9 cellular contexts compared by ENCODE assay signal in genomic region chr7:42856605-42856987, GRCh38. TPM values are rescaled to one million over a fixed set of nuclear protein-coding genes. Genes with fewer than 3 reads are reported as not detected.
A peak's percentile ranks its signal among the peaks of the same experiment; 100 is the strongest.
DNase-seq lines count a peak whose midpoint lies in the region; ATAC-seq and TF ChIP-seq lines count a peak whose summit lies in the region.
"Had no signal": no experiment of that assay in that cellular context is flagged by ENCODE, and none has a peak within 500 bp of the region (broad histone marks: within the 10 kb centered on the region; RNA-seq: fewer than 3 reads in every experiment).

No MANE protein-coding gene starts in this region.

- no peak overlapping the region for H3K9ac ChIP-seq in neural progenitor cell

- no peak overlapping the region for H3K27ac ChIP-seq in neural progenitor cell

- peak overlapping the region; percentile 20 for H2AFZ ChIP-seq in neural progenitor cell (replicated peaks)

- H3K36me3 Mint-ChIP-seq in HFFc6 (ENCODE audit: low read depth) (no peaks in the 10 kb centered on the region; the same call in 1 of the 2 replicates), neural progenitor cell (no peaks in the 10 kb centered on the region)
- H3K36me3 Mint-ChIP-seq in central memory CD8-positive, alpha-beta T cell (ENCODE audit: insufficient read depth) = peaks cover 3% of the 10 kb centered on the region

- no peaks in the 10 kb centered on the region for H4K20me1 ChIP-seq in neural progenitor cell (ENCODE audit: low read depth)

- peaks cover 7% of the 10 kb centered on the region for H3K4me1 ChIP-seq in neural progenitor cell

- H3K27ac Mint-ChIP-seq in HFFc6 (peak overlapping the region; percentile 67), neural progenitor cell (no peak overlapping the region)
- no peak overlapping the region for H3K27ac Mint-ChIP-seq in central memory CD8-positive, alpha-beta T cell (ENCODE audit: low read depth)

- no peaks in the 10 kb centered on the region for H3K36me3 ChIP-seq in neural progenitor cell

- peak; percentile 48 for DNase-seq in AG20443 (ENCODE audit: low spot score)
- DNase-seq in HFFc6 = no peak
- DNase-seq in central memory CD8-positive, alpha-beta T cell (ENCODE audit: low spot score in 2 of 2) = no peak
- DNase-seq in neural progenitor cell (ENCODE audit: low spot score) = no peak
- no peak for DNase-seq in islet precursor cell
- no peak for DNase-seq in DMS 273 (lab: John Stamatoyannopoulos, UW; ENCODE audit: unreplicated experiment)
- DNase-seq in NCI-H345 treated with DMSO at 0.1 percent for 48 hours (lab: John Stamatoyannopoulos, UW; ENCODE audit: unreplicated experiment) = no peak
- DNase-seq: activated CD4-positive, CD25-positive, alpha-beta regulatory T cell treated with anti-CD3 and anti-CD28 coated beads, Interleukin-2, amount 50 U/mL, for 72 hours had no signal

- H3K79me2 ChIP-seq in neural progenitor cell (ENCODE audit: low read depth) = no peaks in the 10 kb centered on the region

- H3K4me3 ChIP-seq in neural progenitor cell = no peak overlapping the region

- H3K9me3 ChIP-seq in neural progenitor cell (ENCODE audit: low read depth) = no peaks in the 10 kb centered on the region

- H3K4me3 Mint-ChIP-seq in HFFc6 (peak overlapping the region; percentile 94), neural progenitor cell (no peak overlapping the region)
- H3K4me3 Mint-ChIP-seq in central memory CD8-positive, alpha-beta T cell = peak overlapping the region; percentile 48

- H3K27me3 Mint-ChIP-seq in HFFc6 (ENCODE audit: insufficient read depth) (peaks cover 17% of the 10 kb centered on the region), neural progenitor cell (ENCODE audit: insufficient read depth, low read depth) (peaks cover 6% of the 10 kb centered on the region)
- peaks cover 71% of the 10 kb centered on the region for H3K27me3 Mint-ChIP-seq in central memory CD8-positive, alpha-beta T cell

- H3K9me3 Mint-ChIP-seq in HFFc6 = peaks cover 10% of the 10 kb centered on the region
- no peaks in the 10 kb centered on the region for H3K9me3 Mint-ChIP-seq in central memory CD8-positive, alpha-beta T cell
- H3K9me3 Mint-ChIP-seq in neural progenitor cell = peaks cover 8% of the 10 kb centered on the region

- ATAC-seq in central memory CD8-positive, alpha-beta T cell (replicated peaks; ENCODE audit: extremely low read depth, poor library complexity, severe bottlenecking) = no peak
- ATAC-seq in GM21737 (IDR thresholded peaks at IDR 0.05; ENCODE audit: unreplicated experiment) = no peak

- H3K4me2 ChIP-seq in neural progenitor cell = no peak overlapping the region

- peaks cover 33% of the 10 kb centered on the region for H3K4me1 Mint-ChIP-seq in HFFc6 (ENCODE audit: low read depth)
- peaks cover 10% of the 10 kb centered on the region for H3K4me1 Mint-ChIP-seq in central memory CD8-positive, alpha-beta T cell
- no peaks in the 10 kb centered on the region for H3K4me1 Mint-ChIP-seq in neural progenitor cell

- H3F3A ChIP-seq in neural progenitor cell (ENCODE audit: low read depth) = no peaks in the 10 kb centered on the region

- no peak for TF ChIP-seq CTCF in HFFc6 (IDR thresholded peaks at IDR 0.05)
- TF ChIP-seq CTCF in neural progenitor cell (IDR thresholded peaks at IDR 0.05) = no peak

- no peaks in the 10 kb centered on the region for H3K27me3 ChIP-seq in neural progenitor cell

RNA-seq across cellular contexts. Expression of gene C7orf25, which starts 55.3 kb away (rescaled TPM):
- total RNA-seq in HFFc6 (2021; fragmentation: NEBNext Ultra II Directional; extraction: Animal tissue kit (Norgen Biotek cat#: 25700)) = 1 to 10 TPM; 4.3 to 8.3 (median 6.8) TPM
- total RNA-seq in neural progenitor cell (ENCODE audit: low replicate concordance) = 6.4 and 8.6 TPM in 2 replicates
